8 cellular contexts compared by ENCODE assay signal in genomic region chr7:92645531-92646061, GRCh38. TPM values are rescaled to one million over a fixed set of nuclear protein-coding genes. Genes with fewer than 3 reads are reported as not detected.
DNase-seq lines count a peak whose midpoint lies in the region; ATAC-seq and TF ChIP-seq lines count a peak whose summit lies in the region.

No MANE protein-coding gene starts in this region.

- H3K4me1 Mint-ChIP-seq in natural killer cell (peaks cover 34 to 56% of the 10 kb centered on the region in 2 donors), progenitor cell of endocrine pancreas (ENCODE audit: low read depth) (peaks cover 10% of the 10 kb centered on the region)

- H3K27me3 Mint-ChIP-seq in natural killer cell (ENCODE audit: low read depth in 2 of 2) (no peaks in the 10 kb centered on the region), progenitor cell of endocrine pancreas (peaks cover 2% of the 10 kb centered on the region)

- no peaks in the 10 kb centered on the region for H3K36me3 ChIP-seq in mammary epithelial cell (ENCODE audit: insufficient read depth, low read length)

- H3K9me3 Mint-ChIP-seq in natural killer cell (no peaks in the 10 kb centered on the region), progenitor cell of endocrine pancreas (ENCODE audit: low read depth) (no peaks in the 10 kb centered on the region)

- TF ChIP-seq CTCF in mammary epithelial cell (conservative IDR thresholded peaks at IDR 0.05 in 1 of 2, IDR thresholded peaks at IDR 0.05 in 1 of 2; ENCODE audit: extremely low read depth in 1 of 2, insufficient read depth in 1 of 2, low read depth in 1 of 2, low read length in 2 of 2) (no peak), natural killer cell (IDR thresholded peaks at IDR 0.05) (no peak), progenitor cell of endocrine pancreas (IDR thresholded peaks at IDR 0.05; ENCODE audit: unreplicated experiment) (no peak)

- ATAC-seq in natural killer cell: no peak
- ATAC-seq in GM19351 (IDR thresholded peaks at IDR 0.05; ENCODE audit: unreplicated experiment): no peak

- no peak overlapping the region for H3K4me3 ChIP-seq in mammary epithelial cell (replicated peaks in 1 of 3; ENCODE audit: insufficient read depth in 1 of 3, low read depth in 2 of 3, low read length in 3 of 3)

- H3K4me2 ChIP-seq in mammary epithelial cell (ENCODE audit: insufficient read depth, low read depth, low read length): peak overlapping the region; percentile 5

- no peaks in the 10 kb centered on the region for H3K36me3 Mint-ChIP-seq in natural killer cell
- H3K36me3 Mint-ChIP-seq in progenitor cell of endocrine pancreas (ENCODE audit: insufficient read depth): no peaks in the 10 kb centered on the region

- peak overlapping the region; percentile 59 for H3K27ac ChIP-seq in mammary epithelial cell (ENCODE audit: insufficient read depth, low read depth, low read length)

- no TSS peak for BruUV-seq in mammary epithelial cell (replicated peaks; lab: Mats Ljungman, UMichigan)

- no peak overlapping the region for H2AFZ ChIP-seq in mammary epithelial cell (ENCODE audit: low read depth, low read length)

- 80% methylated on average over 8 of the region's 8 CpGs for WGBS in mammary epithelial cell (ENCODE audit: low coverage, missing lambda C conversion rate)

- peaks cover 83% of the 10 kb centered on the region for H3K79me2 ChIP-seq in mammary epithelial cell (ENCODE audit: insufficient read depth, low read length)

- intact Hi-C loops in mammary epithelial cell (cut with micrococcal nuclease): no loop called here
- intact Hi-C loops in natural killer cell (cut with micrococcal nuclease): no loop called here

- H3K9me3 ChIP-seq in mammary epithelial cell (replicated peaks; ENCODE audit: insufficient read depth, low read length): no peaks in the 10 kb centered on the region

- H3K4me1 ChIP-seq in mammary epithelial cell (ENCODE audit: insufficient read depth, low read length): peaks cover 35% of the 10 kb centered on the region

- dilution Hi-C loops in mammary epithelial cell (cut with HindIII; ENCODE audit: low sequenced_read_pairs): no loop called here

- in situ Hi-C loops in mammary epithelial cell (cut with MboI; ENCODE audit: low sequenced_read_pairs in 2 of 2): no loop called here

- H3K4me3 Mint-ChIP-seq in natural killer cell (no peak overlapping the region), progenitor cell of endocrine pancreas (ENCODE audit: low read depth) (no peak overlapping the region)

- H3K27ac Mint-ChIP-seq in natural killer cell (peak overlapping the region; percentile 41 to 78), progenitor cell of endocrine pancreas (no peak overlapping the region)

- CTCF ChIA-PET in mammary epithelial cell (lab: Charles Lee; ENCODE audit: low non-redundant PET): interaction anchor here (0.6 kb wide), 1 partner anchor 11 kb away, joined by 3 read pairs; no protein-coding TSS in a partner anchor

- DNase-seq in Daoy (ENCODE audit: low read depth) (peak; percentile 42), NCI-H748 treated with DMSO at 0.1 percent for 48 hours (lab: John Stamatoyannopoulos, UW) (peak; percentile 35), mammary epithelial cell (peak; percentile 68), natural killer cell (no peak), progenitor cell of endocrine pancreas (ENCODE audit: low spot score, unreplicated experiment) (no peak), HK-2 (ENCODE audit: unreplicated experiment) (no peak)
- no peak for DNase-seq in effector CD8-positive, alpha-beta T cell (lab: John Stamatoyannopoulos, UW)

- H3K27me3 ChIP-seq in mammary epithelial cell (ENCODE audit: insufficient read depth, low read length): no peaks in the 10 kb centered on the region

- no peaks in the 10 kb centered on the region for H4K20me1 ChIP-seq in mammary epithelial cell (ENCODE audit: insufficient read depth, low read length)

- H3K9ac ChIP-seq in mammary epithelial cell (ENCODE audit: insufficient read depth, low read length): no peak overlapping the region

RNA-seq across cellular contexts. Expression of gene FAM133B, which starts 55.4 kb away (rescaled TPM):
- total RNA-seq in Daoy (2014; rRNA removed; shearing (Covaris generic)): 27.8 and 32.7 TPM in 2 replicates
- total RNA-seq in mammary epithelial cell (10 to 100 TPM; 16.5 to 29.9 TPM), natural killer cell (10 to 100 TPM; 68.5 to 75.1 (median 72.5) TPM), progenitor cell of endocrine pancreas (37.8 and 38.9 TPM in 2 replicates)
- polyA plus RNA-seq in mammary epithelial cell: 9.2 TPM
- polyA minus RNA-seq in mammary epithelial cell: 3.3 TPM

Comparison
In these comparisons a context has a peak if more than half of its experiments do, and no peak if none do; other contexts are left out.
1. DNase-seq: peak in Daoy (single experiment), NCI-H748 treated with DMSO at 0.1 percent for 48 hours (single experiment) and mammary epithelial cell (single experiment); none in natural killer cell (single experiment), effector CD8-positive, alpha-beta T cell (single experiment), progenitor cell of endocrine pancreas (single experiment) and HK-2 (single experiment).